Comparison of ENCODE assay signal across 16 cellular contexts in the genomic region with DNA sequence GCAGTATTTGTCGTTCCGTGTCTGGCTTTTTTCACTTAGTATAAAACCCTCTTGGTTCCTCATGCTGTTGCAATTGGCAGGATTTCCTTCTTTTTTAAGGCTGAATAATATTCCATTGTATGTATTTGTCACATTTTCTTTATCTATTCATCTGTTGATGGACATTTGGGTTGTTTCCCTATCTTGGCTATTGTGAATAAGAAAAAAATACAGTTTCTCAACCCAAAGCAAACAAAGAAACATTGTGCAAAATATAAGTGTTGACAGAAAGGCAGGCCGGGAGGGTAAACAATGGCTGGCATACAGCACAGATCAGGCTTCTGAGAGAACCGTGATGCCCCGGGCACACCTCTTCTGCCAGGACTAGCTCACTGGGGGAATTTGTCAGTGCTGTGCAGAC. TPM values are rescaled to one million over a fixed set of nuclear protein-coding genes. Genes with fewer than 3 reads are reported as not detected.
DNase-seq lines count a peak whose midpoint lies in the region; ATAC-seq and TF ChIP-seq lines count a peak whose summit lies in the region.
"Had no signal": no experiment of that assay in that cellular context is flagged by ENCODE, and none has a peak within 500 bp of the region (broad histone marks: within the 10 kb centered on the region; RNA-seq: fewer than 3 reads in every experiment).

No MANE protein-coding gene starts in this region.

- in situ Hi-C loops in transverse colon (cut with MboI; ENCODE audit: low pct_ligation_motif_present in 1 of 4, low pct_unique_long_range_greater_than_20kb in 1 of 4, low sequenced_read_pairs in 3 of 4), result loop anchor here (5.0 to 25.0 kb wide), 6 partner anchors 85 to 772 kb away; partner anchors contain the start of gene NEK2 (in 1 of the 4)

- no peak for TF ChIP-seq EP300 in transverse colon (IDR thresholded peaks at IDR 0.05; ENCODE audit: low read depth)

- no peak for ATAC-seq in GM21447 (IDR thresholded peaks at IDR 0.05; ENCODE audit: unreplicated experiment)
- ATAC-seq: A549 had no signal

- TF ChIP-seq CTCF in transverse colon (IDR thresholded peaks at IDR 0.05), result no peak

- no peak overlapping the region for H3K27ac ChIP-seq in transverse colon
- H3K27ac ChIP-seq: A549, C4-2B had no signal

- 87 to 89% methylated on average over 4 to 5 of the region's 5 CpGs for WGBS in transverse colon (ENCODE audit: low coverage in 1 of 2), 2 donors

- no peaks in the 10 kb centered on the region for H3K9me3 ChIP-seq in transverse colon

- no peaks in the 10 kb centered on the region for H3K36me3 ChIP-seq in transverse colon

- H3K4me3 ChIP-seq in transverse colon, result no peak overlapping the region
- H3K4me3 ChIP-seq: A549 had no signal

- intact Hi-C loops in transverse colon (cut with DNase I; ENCODE audit: low total_unique reads), result loop anchor here (5.0 kb wide), 2 partner anchors 92 to 392 kb away; no protein-coding TSS in a partner anchor

- DNase-seq in amygdala (lab: John Stamatoyannopoulos, UW) (peak in 43 of 56 donors; percentile 11 to 81 (median 51)), globus pallidus (ENCODE audit: low spot score) (peak; percentile 97), middle frontal gyrus (ENCODE audit: extremely low spot score, low spot score) (peak; percentile 68), superior temporal gyrus (ENCODE audit: extremely low spot score) (peak; percentile 95), transverse colon (no peak)
- DNase-seq in activated CD4-positive, CD25-positive, alpha-beta regulatory T cell treated with anti-CD3 and anti-CD28 coated beads, Interleukin-2, amount 50 U/mL, for 72 hours, result no peak
- DNase-seq: COR-L47, GF-D8, HFFc6, NCI-H1105 treated with DMSO at 0.1 percent for 48 hours, NCI-H187, NCI-H69, SHP77 treated with DMSO at 0.1 percent for 48 hours had no signal

- TF ChIP-seq POLR2A in transverse colon (IDR thresholded peaks at IDR 0.05), result no peak

- H3K4me1 ChIP-seq in transverse colon, result peaks cover 0 to 6% (median 2%) of the 10 kb centered on the region in 4 donors
- H3K4me1 ChIP-seq: A549 had no signal

- H3K27me3 ChIP-seq in transverse colon, result no peaks in the 10 kb centered on the region

RNA-seq across cellular contexts. Expression of gene NENF, which starts 26.9 kb away (rescaled TPM):
- total RNA-seq in transverse colon, result 10 to 100 TPM; 24.2 to 91.5 (median 35.7) TPM

RNA-seq across cellular contexts. Expression of gene PACC1, which starts 45.0 kb away (rescaled TPM):
- 1 to 10 TPM in 3 of 4 donors, not detected in 1; 2.6 to 4.6 (median 2.7) TPM for total RNA-seq in transverse colon

Comparison
In these comparisons a context has a peak if more than half of its experiments do, and no peak if none do; other contexts are left out.
1. DNase-seq: peak in amygdala (43 of 56), globus pallidus (single experiment), middle frontal gyrus (single experiment) and superior temporal gyrus (single experiment); none in activated CD4-positive, CD25-positive, alpha-beta regulatory T cell treated with anti-CD3 and anti-CD28 coated beads, Interleukin-2, amount 50 U/mL, for 72 hours (single experiment) and transverse colon (single experiment).